In the genomic region with DNA sequence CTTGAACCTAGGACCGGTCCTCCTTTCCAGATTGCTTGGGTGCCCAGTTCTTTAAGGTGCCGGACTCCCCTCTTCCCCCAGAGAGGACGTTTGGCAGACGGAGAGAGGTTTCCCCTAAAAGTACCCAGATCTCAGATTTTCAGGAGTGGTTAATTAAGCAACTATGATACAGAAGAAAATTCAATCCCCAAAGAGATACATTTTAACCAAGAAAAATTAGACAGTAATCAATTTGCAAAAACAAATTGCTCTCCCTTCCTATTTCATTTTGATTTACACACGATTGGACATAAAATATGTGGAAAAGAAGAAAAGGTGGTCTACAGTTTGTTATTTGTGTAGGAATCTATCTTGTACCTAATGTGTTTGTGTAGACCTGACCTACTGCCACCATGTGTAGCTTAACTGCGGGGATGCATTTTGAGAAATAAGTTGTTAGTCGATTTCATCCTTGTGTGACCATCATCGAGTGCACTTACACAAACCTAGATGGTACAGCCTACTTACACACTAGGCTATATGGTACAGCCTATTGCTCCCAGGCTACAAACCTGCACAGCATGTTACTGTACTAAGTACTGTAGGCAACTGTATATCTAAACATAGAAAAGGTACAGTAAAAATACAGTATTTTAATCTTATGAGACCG, we compare ENCODE assay signal across 8 cellular contexts. TPM values are rescaled to one million over a fixed set of nuclear protein-coding genes. Genes with fewer than 3 reads are reported as not detected.
DNase-seq lines count a peak whose midpoint lies in the region; ATAC-seq, FAIRE-seq and TF ChIP-seq lines count a peak whose summit lies in the region.

No MANE protein-coding gene starts in this region.

- H3K9me3 ChIP-seq in pancreas, result no peaks in the 10 kb centered on the region

- H3K4me3 ChIP-seq in epithelial cell of proximal tubule (ENCODE audit: low read depth, low read length), result peak overlapping the region; percentile 94
- H3K4me3 ChIP-seq in pancreas, result peak overlapping the region; percentile 64 to 85 (median 78)

- H3K4me1 ChIP-seq in pancreas, result peaks cover 0 to 12% (median 9%) of the 10 kb centered on the region in 3 donors

- DNase-seq in NCI-H345 (lab: John Stamatoyannopoulos, UW), result peak; percentile 36
- no peak for DNase-seq in NCI-H345 treated with DMSO at 0.1 percent for 48 hours (lab: John Stamatoyannopoulos, UW; ENCODE audit: unreplicated experiment)
- peak; percentile 42 for DNase-seq in RKO (ENCODE audit: low spot score)
- no peak for DNase-seq in epithelial cell of proximal tubule (ENCODE audit: low read depth)
- DNase-seq in pancreas, result no peak
- no peak for DNase-seq in DMS114 treated with DMSO at 0.1 percent for 48 hours (lab: John Stamatoyannopoulos, UW; ENCODE audit: unreplicated experiment)
- DNase-seq in DMS79 (lab: John Stamatoyannopoulos, UW), result no peak

- FAIRE-seq in pancreas (lab: Jason Lieb, UNC), result no peak

- H3K36me3 ChIP-seq in pancreas, result peaks cover 0 to under 1% (median 0%) of the 10 kb centered on the region in 3 donors

- 18 to 19% methylated on average over 9 of the region's 9 CpGs for WGBS in pancreas, 2 donors

- H3K27me3 ChIP-seq in pancreas, result no peaks in the 10 kb centered on the region

- intact Hi-C loops in pancreas (cut with DNase I), result no loop called here

- ATAC-seq in pancreas (peak in 1 of 4 donors; percentile 3), HG02852 (IDR thresholded peaks at IDR 0.05; ENCODE audit: unreplicated experiment) (no peak)

- peak overlapping the region in 2 of 4 donors; percentile 79 to 86 for H3K27ac ChIP-seq in pancreas

- no peak for TF ChIP-seq CTCF in epithelial cell of proximal tubule (conservative IDR thresholded peaks at IDR 0.05; ENCODE audit: low read depth, low read length)
- TF ChIP-seq CTCF in pancreas (IDR thresholded peaks at IDR 0.05), result no peak

RNA-seq across cellular contexts. Expression of a gene that starts 0.7 kb away (rescaled TPM):
- total RNA-seq in epithelial cell of proximal tubule (3.7 and 12.1 TPM in 2 replicates), pancreas (10 to 100 TPM; 13.7 to 18.2 (median 16.8) TPM)
- polyA plus RNA-seq in pancreas, result 1 to 10 TPM; 3.0 to 5.5 TPM

RNA-seq across cellular contexts. Expression of a gene that starts 0.8 kb away (rescaled TPM):
- total RNA-seq in epithelial cell of proximal tubule (7.0 and 14.6 TPM in 2 replicates), pancreas (1 to 10 TPM; 1.7 to 3.6 (median 2.3) TPM)
- polyA plus RNA-seq in pancreas, result 10 to 100 TPM in 1 of 2 donors, 1 to 10 TPM in 1; 7.4 to 10.4 TPM

Comparison
In these comparisons a context has a peak if more than half of its experiments do, and no peak if none do; other contexts are left out.
1. DNase-seq: peak in NCI-H345 (single experiment) and RKO (single experiment); none in NCI-H345 treated with DMSO at 0.1 percent for 48 hours (single experiment), epithelial cell of proximal tubule (single experiment), pancreas (0 of 6), DMS114 treated with DMSO at 0.1 percent for 48 hours (single experiment) and DMS79 (single experiment).